Comparison of ENCODE assay signal across 9 cellular contexts in genomic region chr7:74294191-74294998, GRCh38. TPM values are rescaled to one million over a fixed set of nuclear protein-coding genes. Genes with fewer than 3 reads are reported as not detected.
DNase-seq lines count a peak whose midpoint lies in the region; ATAC-seq and TF ChIP-seq lines count a peak whose summit lies in the region.
"Had no signal": no experiment of that assay in that cellular context is flagged by ENCODE, and none has a peak within 500 bp of the region (broad histone marks: within the 10 kb centered on the region; RNA-seq: fewer than 3 reads in every experiment).

No MANE protein-coding gene starts in this region.

- peaks cover 12% of the 10 kb centered on the region for H3K27me3 Mint-ChIP-seq in H9 (ENCODE audit: low read depth)
- H3K27me3 Mint-ChIP-seq in chondrocyte (ENCODE audit: low read depth) = no peaks in the 10 kb centered on the region

- peaks cover 4% of the 10 kb centered on the region for H3K79me1 ChIP-seq in H9 (ENCODE audit: insufficient read depth, low read depth, low read length, poor library complexity, severe bottlenecking)

- peak overlapping the region in 1 of 3 experiments; percentile 79; a peak in 3 of 7 replicates for H3K27ac Mint-ChIP-seq in H9
- H3K27ac Mint-ChIP-seq in chondrocyte (ENCODE audit: unreplicated experiment) = peak overlapping the region; percentile 55

- peak overlapping the region; percentile 0 for H3K4me2 ChIP-seq in H9 (ENCODE audit: insufficient read depth, insufficient read length, low read length)

- no peak overlapping the region for H2AK5ac ChIP-seq in H9 (ENCODE audit: insufficient read length, low read length)

- 0 out of 2 replicates have a peak overlapping the region, but pooled peaks have one; percentile 6 for H3K14ac ChIP-seq in H9 (ENCODE audit: insufficient read depth, low read length)

- H3K56ac ChIP-seq in H9 (ENCODE audit: insufficient read length, low read depth, low read length) = no peak overlapping the region

- peaks cover 7% of the 10 kb centered on the region; the same call in 1 of the 2 replicates for H3K4me1 ChIP-seq in H9 (ENCODE audit: insufficient read depth, low read length)

- H3K23me2 ChIP-seq in H9 (ENCODE audit: insufficient read length, low read depth, low read length, poor library complexity, severe bottlenecking) = peaks cover 9% of the 10 kb centered on the region

- H3K4me1 Mint-ChIP-seq in H9 = peaks cover 34 to 38% of the 10 kb centered on the region in 2 experiments
- peaks cover 26% of the 10 kb centered on the region for H3K4me1 Mint-ChIP-seq in chondrocyte (ENCODE audit: low read depth)

- DNase-seq in H9 (no peak), chondrocyte (ENCODE audit: low spot score) (no peak), islet precursor cell (peak; percentile 72), substantia nigra (lab: John Stamatoyannopoulos, UW) (no peak), iPS-NIHi11 (ENCODE audit: low spot score) (no peak)
- DNase-seq in stimulated activated naive CD4-positive, alpha-beta T cell (lab: John Stamatoyannopoulos, UW) = no peak
- DNase-seq: small intestine had no signal

- H3K36me3 Mint-ChIP-seq in H9 (ENCODE audit: insufficient read depth in 1 of 3, low read depth in 3 of 3) (peaks cover 8 to 14% (median 12%) of the 10 kb centered on the region in 3 experiments; a peak in 6 of 7 replicates), chondrocyte (ENCODE audit: low read depth) (peaks cover 1% of the 10 kb centered on the region)

- H3K9ac ChIP-seq in H9 (ENCODE audit: extremely low read depth, insufficient read length, low read length) = no peak overlapping the region

- no CpG with 5 or more reads among the region's 17 CpGs for WGBS in H9 (ENCODE audit: extremely low coverage, insufficient read length, low lambda C conversion rate)

- no peak overlapping the region for H3K4ac ChIP-seq in H9 (ENCODE audit: low read depth, low read length)

- H3K79me2 ChIP-seq in H9 (ENCODE audit: insufficient read depth, low read length) = peaks cover 25% of the 10 kb centered on the region; the same call in 1 of the 2 replicates

- H2AFZ ChIP-seq in H9 (ENCODE audit: low read length) = no peak overlapping the region

- H2BK20ac ChIP-seq in H9 (ENCODE audit: low read depth, low read length, poor library complexity, severe bottlenecking) = no peak overlapping the region

- no peak overlapping the region for H4K91ac ChIP-seq in H9 (ENCODE audit: insufficient read length, low read depth, low read length)

- H3K9me3 Mint-ChIP-seq in H9 (0 out of 5 replicates have a peak, but pooled peaks cover 0 to 3% of the 10 kb centered on the region in 2 experiments), chondrocyte (ENCODE audit: low read depth) (no peaks in the 10 kb centered on the region)

- H2BK5ac ChIP-seq in H9 (ENCODE audit: insufficient read length, low read length) = no peak overlapping the region

- TF ChIP-seq CTCF in H9 (conservative IDR thresholded peaks at IDR 0.05) (no peak), chondrocyte (IDR thresholded peaks at IDR 0.05) (no peak)

- ATAC-seq in GM19463 (IDR thresholded peaks at IDR 0.05; ENCODE audit: unreplicated experiment) (no peak), HG03139 (IDR thresholded peaks at IDR 0.05; ENCODE audit: unreplicated experiment) (no peak)

- no peak overlapping the region for H3T11ph ChIP-seq in H9 (ENCODE audit: low read length)

- no peaks in the 10 kb centered on the region for H3K9me3 ChIP-seq in H9 (ENCODE audit: control insufficient read depth, low read depth, low read length)

- H3K4me3 Mint-ChIP-seq in H9 = peak overlapping the region in 1 of 2 experiments; percentile 32; a peak in 2 of 5 replicates
- no peak overlapping the region for H3K4me3 Mint-ChIP-seq in chondrocyte (ENCODE audit: unreplicated experiment)

- H4K8ac ChIP-seq in H9 (replicated peaks; ENCODE audit: insufficient read length, low read depth, low read length) = no peak overlapping the region

- no peak overlapping the region for H2BK12ac ChIP-seq in H9 (ENCODE audit: insufficient read length, low read depth, low read length)

- H2BK120ac ChIP-seq in H9 (ENCODE audit: low read depth, low read length, poor library complexity, severe bottlenecking) = no peak overlapping the region

- H4K20me1 ChIP-seq in H9 (ENCODE audit: control insufficient read depth, insufficient read depth, insufficient read length) = no peaks in the 10 kb centered on the region

- H4K5ac ChIP-seq in H9 (ENCODE audit: insufficient read length, low read depth, low read length) = no peak overlapping the region

- no peak overlapping the region for H2BK15ac ChIP-seq in H9 (ENCODE audit: low read depth, low read length)

- H3K27me3 ChIP-seq in H9 (ENCODE audit: insufficient read depth, low read length) = no peaks in the 10 kb centered on the region

- H3K27ac ChIP-seq in H9 (ENCODE audit: insufficient read length, low read depth, low read length) (no peak overlapping the region), substantia nigra (ENCODE audit: low read depth, low read length, poor library complexity, severe bottlenecking) (peak overlapping the region; percentile 54)

- H3K18ac ChIP-seq in H9 (ENCODE audit: insufficient read length, low read depth, low read length) = no peak overlapping the region

- H3K23ac ChIP-seq in H9 (ENCODE audit: insufficient read length, low read depth, low read length) = no peak overlapping the region

RNA-seq across cellular contexts. Expression of gene CLIP2, which starts 5.2 kb away (rescaled TPM):
- 21.6 and 22.5 TPM in 2 replicates for total RNA-seq in H9 (2021)
- 27.0 to 33.0 TPM (median 32.6 TPM) in 3 replicates for total RNA-seq in chondrocyte

RNA-seq across cellular contexts. Expression of gene RFC2, which starts 40.2 kb away (rescaled TPM):
- total RNA-seq in H9 (2021) = 73.6 and 76.6 TPM in 2 replicates
- total RNA-seq in chondrocyte = 11.0 to 18.4 TPM (median 11.3 TPM) in 3 replicates
